Comparison of ENCODE assay signal across 8 cellular contexts in the genomic region with DNA sequence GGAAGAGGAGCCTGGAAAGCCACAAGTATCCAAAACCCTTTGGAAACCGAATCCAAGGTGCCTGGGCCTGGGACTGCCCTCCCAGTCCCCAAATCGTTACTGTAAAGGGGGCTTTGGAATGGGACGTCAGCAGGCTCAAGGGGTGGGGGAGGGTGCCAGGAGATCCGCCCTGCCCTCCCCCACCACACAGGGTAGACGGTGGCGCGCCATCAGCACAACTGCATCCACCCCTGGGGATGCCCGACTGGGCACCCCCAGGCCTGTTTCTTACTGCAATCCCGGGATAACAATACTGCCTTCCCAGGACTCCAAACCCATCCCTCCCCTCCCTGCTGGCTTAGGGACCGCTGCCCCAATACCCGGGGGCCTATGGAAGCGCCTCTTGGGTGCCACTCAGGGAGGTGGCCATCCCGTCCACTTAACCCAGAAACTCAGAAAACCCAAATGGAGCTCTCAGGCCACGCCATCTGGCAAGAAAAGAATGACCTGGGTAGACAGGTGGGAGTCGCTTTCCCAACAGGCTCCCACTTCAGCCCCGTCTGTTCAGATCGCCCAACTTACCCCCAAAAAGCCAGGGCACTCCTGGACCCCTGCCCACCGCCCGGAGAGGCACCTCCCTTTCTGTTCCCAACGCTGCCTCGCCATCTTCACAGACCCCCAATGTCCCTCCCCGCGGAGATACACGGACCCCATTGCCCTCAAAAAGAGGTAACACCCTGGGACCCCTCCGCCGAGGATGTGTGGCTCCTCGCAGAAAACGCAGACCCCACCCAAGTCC. TPM values are rescaled to one million over a fixed set of nuclear protein-coding genes. Genes with fewer than 3 reads are reported as not detected.
A peak's percentile ranks its signal among the peaks of the same experiment; 100 is the strongest.
DNase-seq lines count a peak whose midpoint lies in the region; ATAC-seq and TF ChIP-seq lines count a peak whose summit lies in the region.

No MANE protein-coding gene starts in this region.

- H3K27me3 Mint-ChIP-seq in activated T-cell treated with anti-CD3 and anti-CD28 coated beads, Interleukin-2, amount 50 U/mL, for 72 hours (ENCODE audit: low read depth), result no peaks in the 10 kb centered on the region
- H3K27me3 Mint-ChIP-seq in activated T-helper 1 cell treated with anti-CD3 and anti-CD28 coated beads, Interleukin-12 subunit alpha, Interleukin-12 subunit beta, Interleukin-2, Interleukin-4 antibody, amounts not matched to agents 30 ng/mL and 10 ng/mL and 1 ng/mL, durations not matched to agents 14 hours and 24 hours and 36 hours (ENCODE audit: insufficient read depth), result peaks cover 2% of the 10 kb centered on the region

- H3K36me3 Mint-ChIP-seq in activated T-cell treated with anti-CD3 and anti-CD28 coated beads, Interleukin-2, amount 50 U/mL, for 72 hours (ENCODE audit: insufficient read depth in 2 of 2), result peaks cover 0 to 1% of the 10 kb centered on the region in 2 donors
- peaks cover 2% of the 10 kb centered on the region for H3K36me3 Mint-ChIP-seq in activated T-helper 1 cell treated with anti-CD3 and anti-CD28 coated beads, Interleukin-12 subunit alpha, Interleukin-12 subunit beta, Interleukin-2, Interleukin-4 antibody, amounts not matched to agents 30 ng/mL and 10 ng/mL and 1 ng/mL, durations not matched to agents 14 hours and 24 hours and 36 hours (ENCODE audit: low read depth)

- no peak for ATAC-seq in activated T-cell treated with anti-CD3 and anti-CD28 coated beads, Interleukin-2, amount 50 U/mL, for 72 hours (replicated peaks in 1 of 2)
- ATAC-seq in thoracic aorta (ENCODE audit: insufficient number of reproducible peaks, low FRiP score, low read depth), result no peak
- ATAC-seq in GM21529 (IDR thresholded peaks at IDR 0.05; ENCODE audit: unreplicated experiment), result no peak
- ATAC-seq in psoas muscle, result no peak

- WGBS in psoas muscle, 3 donors, result 64 to 70% (median 65%) methylated on average over 28 of the region's 28 CpGs

- H3K9ac ChIP-seq in iPS-18a (ENCODE audit: low read length), result no peak overlapping the region

- intact Hi-C loops in activated T-helper 1 cell treated with anti-CD3 and anti-CD28 coated beads, Interleukin-12 subunit alpha, Interleukin-12 subunit beta, Interleukin-2, Interleukin-4 antibody, amounts not matched to agents 30 ng/mL and 10 ng/mL and 1 ng/mL, durations not matched to agents 14 hours and 24 hours and 36 hours (cut with micrococcal nuclease), result loop anchor here (5.0 kb wide), 3 partner anchors 291 to 454 kb away; a partner anchor contains a TSS
- intact Hi-C loops in psoas muscle (cut with DNase I), result no loop called here

- H3K27ac Mint-ChIP-seq in activated T-cell treated with anti-CD3 and anti-CD28 coated beads, Interleukin-2, amount 50 U/mL, for 72 hours, result no peak overlapping the region
- H3K27ac Mint-ChIP-seq in activated T-helper 1 cell treated with anti-CD3 and anti-CD28 coated beads, Interleukin-12 subunit alpha, Interleukin-12 subunit beta, Interleukin-2, Interleukin-4 antibody, amounts not matched to agents 30 ng/mL and 10 ng/mL and 1 ng/mL, durations not matched to agents 14 hours and 24 hours and 36 hours, result peak overlapping the region; percentile 68

- H3K4me1 ChIP-seq in iPS-18a (ENCODE audit: control insufficient read depth, low read depth, low read length) (peaks cover 35% of the 10 kb centered on the region), thoracic aorta (ENCODE audit: control insufficient read depth in 1 of 2, low read depth in 2 of 2) (peaks cover 37 to 62% of the 10 kb centered on the region in 2 donors), psoas muscle (peaks cover 21% of the 10 kb centered on the region)

- DNase-seq in activated T-cell treated with anti-CD3 and anti-CD28 coated beads, Interleukin-2, amount 50 U/mL, for 72 hours, result no peak
- no peak for DNase-seq in activated T-cell treated with anti-CD3 and anti-CD28 coated beads for 4 hours
- no peak for DNase-seq in activated T-helper 1 cell treated with anti-CD3 and anti-CD28 coated beads, Interleukin-12 subunit alpha, Interleukin-12 subunit beta, Interleukin-2, Interleukin-4 antibody, amounts not matched to agents 30 ng/mL and 10 ng/mL and 1 ng/mL, durations not matched to agents 14 hours and 24 hours and 36 hours (ENCODE audit: low spot score)
- DNase-seq in thoracic aorta (ENCODE audit: low spot score), result no peak
- DNase-seq in NCI-H1694 treated with DMSO at 0.1 percent for 48 hours (lab: John Stamatoyannopoulos, UW), result no peak
- DNase-seq in psoas muscle, result no peak

- TF ChIP-seq CTCF in thoracic aorta (IDR thresholded peaks at IDR 0.05), result no peak
- no peak for TF ChIP-seq CTCF in psoas muscle (IDR thresholded peaks at IDR 0.05)

- no peaks in the 10 kb centered on the region for H3K36me3 ChIP-seq in iPS-18a (ENCODE audit: control insufficient read depth, low read depth, low read length)
- no peaks in the 10 kb centered on the region for H3K36me3 ChIP-seq in thoracic aorta
- no peaks in the 10 kb centered on the region for H3K36me3 ChIP-seq in psoas muscle (ENCODE audit: insufficient read depth in 1 of 2, low read depth in 1 of 2)

- peak overlapping the region; percentile 95 to 99 for H3K4me3 Mint-ChIP-seq in activated T-cell treated with anti-CD3 and anti-CD28 coated beads, Interleukin-2, amount 50 U/mL, for 72 hours
- peak overlapping the region; percentile 95 for H3K4me3 Mint-ChIP-seq in activated T-helper 1 cell treated with anti-CD3 and anti-CD28 coated beads, Interleukin-12 subunit alpha, Interleukin-12 subunit beta, Interleukin-2, Interleukin-4 antibody, amounts not matched to agents 30 ng/mL and 10 ng/mL and 1 ng/mL, durations not matched to agents 14 hours and 24 hours and 36 hours

- no peaks in the 10 kb centered on the region for H3K9me3 Mint-ChIP-seq in activated T-cell treated with anti-CD3 and anti-CD28 coated beads, Interleukin-2, amount 50 U/mL, for 72 hours
- H3K9me3 Mint-ChIP-seq in activated T-helper 1 cell treated with anti-CD3 and anti-CD28 coated beads, Interleukin-12 subunit alpha, Interleukin-12 subunit beta, Interleukin-2, Interleukin-4 antibody, amounts not matched to agents 30 ng/mL and 10 ng/mL and 1 ng/mL, durations not matched to agents 14 hours and 24 hours and 36 hours, result no peaks in the 10 kb centered on the region

- H3K27ac ChIP-seq in iPS-18a (ENCODE audit: low read length) (no peak overlapping the region), thoracic aorta (no peak overlapping the region), psoas muscle (no peak overlapping the region)

- H3K9me3 ChIP-seq in iPS-18a (ENCODE audit: control insufficient read depth, low read depth, low read length) (no peaks in the 10 kb centered on the region), thoracic aorta (no peaks in the 10 kb centered on the region), psoas muscle (no peaks in the 10 kb centered on the region)

- H3K4me3 ChIP-seq in iPS-18a (ENCODE audit: low read length) (peak overlapping the region; percentile 73), thoracic aorta (peak overlapping the region; percentile 87), psoas muscle (no peak overlapping the region)

- H3K4me1 Mint-ChIP-seq in activated T-cell treated with anti-CD3 and anti-CD28 coated beads, Interleukin-2, amount 50 U/mL, for 72 hours (ENCODE audit: low read depth), result peaks cover 40% of the 10 kb centered on the region
- peaks cover 23% of the 10 kb centered on the region for H3K4me1 Mint-ChIP-seq in activated T-helper 1 cell treated with anti-CD3 and anti-CD28 coated beads, Interleukin-12 subunit alpha, Interleukin-12 subunit beta, Interleukin-2, Interleukin-4 antibody, amounts not matched to agents 30 ng/mL and 10 ng/mL and 1 ng/mL, durations not matched to agents 14 hours and 24 hours and 36 hours (ENCODE audit: low read depth)

- H3K27me3 ChIP-seq in iPS-18a (ENCODE audit: control insufficient read depth, insufficient read depth, low read length) (peaks cover 38% of the 10 kb centered on the region), thoracic aorta (replicated peaks; ENCODE audit: insufficient read depth) (no peaks in the 10 kb centered on the region), psoas muscle (ENCODE audit: insufficient read depth in 3 of 3, low read length in 2 of 3) (peaks cover 0 to 4% (median 0%) of the 10 kb centered on the region in 3 donors)

RNA-seq across cellular contexts. Expression of a gene that starts 2.4 kb away (rescaled TPM):
- total RNA-seq in activated T-cell treated with anti-CD3 and anti-CD28 coated beads, Interleukin-2, amount 50 U/mL, for 72 hours, result 10 to 100 TPM; 26.4 to 27.5 TPM
- total RNA-seq in activated T-helper 1 cell treated with anti-CD3 and anti-CD28 coated beads, Interleukin-12 subunit alpha, Interleukin-12 subunit beta, Interleukin-2, Interleukin-4 antibody, amounts not matched to agents 30 ng/mL and 10 ng/mL and 1 ng/mL, durations not matched to agents 14 hours and 24 hours and 36 hours, result 34.5 and 39.1 TPM in 2 replicates
- total RNA-seq in thoracic aorta, result 10 to 100 TPM in 1 of 2 donors, 1 to 10 TPM in 1; 7.7 to 11.0 TPM
- total RNA-seq in psoas muscle, result 10 to 100 TPM in 1 of 4 donors, 1 to 10 TPM in 3; 3.0 to 11.1 (median 4.3) TPM
- polyA plus RNA-seq in psoas muscle, result 10 to 100 TPM in 1 of 3 donors, 1 to 10 TPM in 2; 2.2 to 13.0 (median 3.1) TPM

RNA-seq across cellular contexts. Expression of a gene that starts 12.7 kb away (rescaled TPM):
- total RNA-seq in activated T-cell treated with anti-CD3 and anti-CD28 coated beads, Interleukin-2, amount 50 U/mL, for 72 hours, result 10 to 100 TPM; 41.4 to 46.5 TPM
- total RNA-seq in activated T-helper 1 cell treated with anti-CD3 and anti-CD28 coated beads, Interleukin-12 subunit alpha, Interleukin-12 subunit beta, Interleukin-2, Interleukin-4 antibody, amounts not matched to agents 30 ng/mL and 10 ng/mL and 1 ng/mL, durations not matched to agents 14 hours and 24 hours and 36 hours, result 64.5 and 70.5 TPM in 2 replicates
- total RNA-seq in thoracic aorta, result 10 to 100 TPM; 18.2 to 24.5 TPM
- 10 to 100 TPM; 13.5 to 35.2 (median 22.3) TPM for total RNA-seq in psoas muscle
- polyA plus RNA-seq in psoas muscle, result 10 to 100 TPM; 16.5 to 26.9 (median 20.3) TPM

RNA-seq across cellular contexts. Expression of a gene that starts 24.3 kb away (rescaled TPM):
- 10 to 100 TPM; 84.2 to 92.1 TPM for total RNA-seq in activated T-cell treated with anti-CD3 and anti-CD28 coated beads, Interleukin-2, amount 50 U/mL, for 72 hours
- total RNA-seq in activated T-helper 1 cell treated with anti-CD3 and anti-CD28 coated beads, Interleukin-12 subunit alpha, Interleukin-12 subunit beta, Interleukin-2, Interleukin-4 antibody, amounts not matched to agents 30 ng/mL and 10 ng/mL and 1 ng/mL, durations not matched to agents 14 hours and 24 hours and 36 hours, result 115 TPM in 2 replicates
- total RNA-seq in thoracic aorta (100 to 1,000 TPM in 1 of 2 donors, 10 to 100 TPM in 1; 96.8 to 143 TPM), psoas muscle (10 to 100 TPM; 38.5 to 54.2 (median 42.3) TPM)
- 10 to 100 TPM; 35.5 to 58.9 (median 47.6) TPM for polyA plus RNA-seq in psoas muscle

RNA-seq across cellular contexts. Expression of a gene that starts 44.2 kb away (rescaled TPM):
- total RNA-seq in activated T-cell treated with anti-CD3 and anti-CD28 coated beads, Interleukin-2, amount 50 U/mL, for 72 hours, result 1 to 10 TPM; 4.2 to 4.5 TPM
- 8.4 and 9.6 TPM in 2 replicates for total RNA-seq in activated T-helper 1 cell treated with anti-CD3 and anti-CD28 coated beads, Interleukin-12 subunit alpha, Interleukin-12 subunit beta, Interleukin-2, Interleukin-4 antibody, amounts not matched to agents 30 ng/mL and 10 ng/mL and 1 ng/mL, durations not matched to agents 14 hours and 24 hours and 36 hours
- total RNA-seq in thoracic aorta (1 to 10 TPM; 3.9 to 8.4 TPM), psoas muscle (1 to 10 TPM; 1.4 to 2.2 (median 1.7) TPM)
- 1 to 10 TPM; 2.4 to 7.2 (median 3.6) TPM for polyA plus RNA-seq in psoas muscle

RNA-seq across cellular contexts. Expression of a gene that starts 44.2 kb away (rescaled TPM):
- 10 to 100 TPM; 36.5 to 42.6 TPM for total RNA-seq in activated T-cell treated with anti-CD3 and anti-CD28 coated beads, Interleukin-2, amount 50 U/mL, for 72 hours
- 38.0 and 41.5 TPM in 2 replicates for total RNA-seq in activated T-helper 1 cell treated with anti-CD3 and anti-CD28 coated beads, Interleukin-12 subunit alpha, Interleukin-12 subunit beta, Interleukin-2, Interleukin-4 antibody, amounts not matched to agents 30 ng/mL and 10 ng/mL and 1 ng/mL, durations not matched to agents 14 hours and 24 hours and 36 hours
- total RNA-seq in thoracic aorta, result 10 to 100 TPM; 44.1 to 73.7 TPM
- 10 to 100 TPM; 13.4 to 16.3 (median 15.1) TPM for total RNA-seq in psoas muscle
- 10 to 100 TPM in 2 of 3 donors, 1 to 10 TPM in 1; 9.5 to 17.5 (median 15.5) TPM for polyA plus RNA-seq in psoas muscle
